ENCODE assay signal across 10 cellular contexts in genomic region chr17:80262291-80262690, GRCh38. TPM values are rescaled to one million over a fixed set of nuclear protein-coding genes. Genes with fewer than 3 reads are reported as not detected.
DNase-seq lines count a peak whose midpoint lies in the region; ATAC-seq, FAIRE-seq and TF ChIP-seq lines count a peak whose summit lies in the region.
"Had no signal": no experiment of that assay in that cellular context is flagged by ENCODE, and none has a peak within 500 bp of the region (broad histone marks: within the 10 kb centered on the region; RNA-seq: fewer than 3 reads in every experiment).

No MANE protein-coding gene starts in this region.

- peak overlapping the region; percentile 88 to 98 (median 93) for H3K4me3 Mint-ChIP-seq in CD4-positive, alpha-beta memory T cell

- no peak overlapping the region for H4K8ac ChIP-seq in H1 (ENCODE audit: extremely low read depth, insufficient read depth, low read length)

- no peak overlapping the region; a peak in 1 of 7 replicates for H3K9ac ChIP-seq in H1 (replicated peaks in 1 of 4; ENCODE audit: extremely low read depth in 1 of 4, low read depth in 3 of 4, low read length in 3 of 4)

- H2BK12ac ChIP-seq in H1 (ENCODE audit: low read depth, low read length) = peak overlapping the region; percentile 63

- peaks cover 68% of the 10 kb centered on the region for H3K4me1 ChIP-seq in CD4-positive, alpha-beta memory T cell (ENCODE audit: insufficient read depth, low read length)
- H3K4me1 ChIP-seq in H1 (replicated peaks in 1 of 4; ENCODE audit: control insufficient read depth in 3 of 4, insufficient read depth in 4 of 4, low read length in 3 of 4) (peaks cover 14 to 28% (median 21%) of the 10 kb centered on the region in 4 experiments), osteoblast (ENCODE audit: insufficient read depth, low read length) (peaks cover 29% of the 10 kb centered on the region)

- H3K4me2 ChIP-seq in H1 (ENCODE audit: insufficient read depth in 1 of 2, low read depth in 2 of 2, low read length in 2 of 2) (peak overlapping the region; percentile 67 to 80), osteoblast (ENCODE audit: insufficient read depth, low read length) (peak overlapping the region; percentile 85)

- CTCF ChIA-PET in CD4-positive, alpha-beta memory T cell (lab: Charles Lee; ENCODE audit: partially characterized antibody) = interaction anchor here (5.9 kb wide), 1 partner anchor 66 kb away, joined by 22 read pairs; no protein-coding TSS in a partner anchor
- CTCF ChIA-PET in H1 (lab: Charles Lee; ENCODE audit: partially characterized antibody) = interaction anchor here (0.9 to 1.6 kb wide), 4 partner anchors 8 to 119 kb away, joined by 3 to 6 read pairs (median 4); no protein-coding TSS in a partner anchor

- H3K27me3 Mint-ChIP-seq in CD4-positive, alpha-beta memory T cell = no peaks in the 10 kb centered on the region

- no peak overlapping the region for H3K14ac ChIP-seq in H1 (ENCODE audit: insufficient read length)

- peaks cover 0 to 2% (median 0%) of the 10 kb centered on the region in 8 donors for H3K9me3 Mint-ChIP-seq in CD4-positive, alpha-beta memory T cell

- POLR2A ChIA-PET in CD4-positive, alpha-beta memory T cell (lab: Charles Lee; ENCODE audit: partially characterized antibody) = interaction anchor here (1.1 to 7.9 kb wide), 7 partner anchors 9 to 116 kb away, joined by 3 to 71 read pairs (median 9); partner anchors contain the start of genes SGSH and SLC26A11
- POLR2A ChIA-PET in H1 (lab: Charles Lee; ENCODE audit: partially characterized antibody) = interaction anchor here (0.7 to 4.9 kb wide), 7 partner anchors 10 to 161 kb away, joined by 3 to 63 read pairs (median 6); partner anchors contain the start of gene GAA

- H3K36me3 ChIP-seq in CD4-positive, alpha-beta memory T cell (ENCODE audit: insufficient read depth, low read length) = peaks cover 6% of the 10 kb centered on the region
- peaks cover 0 to 4% (median 2%) of the 10 kb centered on the region in 4 experiments; a peak in 3 of 8 replicates for H3K36me3 ChIP-seq in H1 (ENCODE audit: control insufficient read depth in 2 of 4, insufficient read depth in 4 of 4, low read length in 3 of 4)
- H3K36me3 ChIP-seq in osteoblast (ENCODE audit: insufficient read depth, low read length) = peaks cover 16% of the 10 kb centered on the region

- peak overlapping the region; percentile 81 for H3K56ac ChIP-seq in H1 (replicated peaks; ENCODE audit: insufficient read length, low read depth, low read length)

- H3K27ac ChIP-seq in CD4-positive, alpha-beta memory T cell (ENCODE audit: low read depth, low read length) = peak overlapping the region; percentile 67
- no peak overlapping the region for H3K27ac ChIP-seq in H1 (ENCODE audit: low read depth, low read length)
- H3K27ac ChIP-seq in osteoblast (ENCODE audit: low read depth, low read length) = peak overlapping the region; percentile 68

- peak overlapping the region; percentile 78; the same call in 1 of the 2 replicates for H3K18ac ChIP-seq in H1 (ENCODE audit: extremely low read depth, low read length)

- H4K91ac ChIP-seq in H1 (replicated peaks; ENCODE audit: insufficient read length, low read length) = peak overlapping the region; percentile 99

- no peaks in the 10 kb centered on the region; the same call in 1 of the 2 replicates for H3K23me2 ChIP-seq in H1 (ENCODE audit: low read depth, low read length)

- H2BK20ac ChIP-seq in H1 (ENCODE audit: low read length) = peak overlapping the region; percentile 92; the same call in 1 of the 2 replicates

- TF ChIP-seq CTCF in H1 (IDR thresholded peaks at IDR 0.05; ENCODE audit: control extremely low read depth in 1 of 3, insufficient read depth in 1 of 3, low read depth in 1 of 3, low read length in 3 of 3) (no peak), osteoblast (IDR thresholded peaks at IDR 0.05; ENCODE audit: extremely low read depth, low read depth, low read length) (no peak)

- H3K27ac Mint-ChIP-seq in CD4-positive, alpha-beta memory T cell = peak overlapping the region; percentile 93 to 98 (median 96)

- no peak for FAIRE-seq in H1 (lab: Jason Lieb, UNC)
- FAIRE-seq: endometrium had no signal

- peak overlapping the region; percentile 96 for H2AK5ac ChIP-seq in H1 (ENCODE audit: low read depth, low read length)

- no peak overlapping the region for H3K23ac ChIP-seq in H1 (ENCODE audit: insufficient read length)

- H2BK120ac ChIP-seq in H1 (replicated peaks; ENCODE audit: low read depth, low read length) = peak overlapping the region; percentile 87

- ATAC-seq in HG02973 (IDR thresholded peaks at IDR 0.05; ENCODE audit: unreplicated experiment) = no peak

- H3K79me1 ChIP-seq in H1 (ENCODE audit: low read depth, low read length) = 0 out of 2 replicates have a peak, but pooled peaks cover 3% of the 10 kb centered on the region

- no peak for TF ChIP-seq RAD21 in H1 (IDR thresholded peaks at IDR 0.05 in 1 of 2, conservative IDR thresholded peaks at IDR 0.05 in 1 of 2; ENCODE audit: low read depth in 2 of 2, low read length in 2 of 2)

- DNase-seq in CD4-positive, alpha-beta memory T cell = no peak
- DNase-seq in NCI-H2196 treated with DMSO at 0.1 percent for 48 hours (lab: John Stamatoyannopoulos, UW; ENCODE audit: unreplicated experiment) = peak; percentile 25
- DNase-seq in H1 (ENCODE audit: low read depth in 1 of 2, low spot score in 2 of 2) = no peak
- DNase-seq in osteoblast (ENCODE audit: insufficient read length, low spot score, missing footprints) = peak; percentile 85
- DNase-seq in hippocampal formation (lab: John Stamatoyannopoulos, UW) = no peak
- no peak for DNase-seq in GM19240 (ENCODE audit: insufficient read length, low spot score)
- DNase-seq in activated CD4-positive, CD25-positive, alpha-beta regulatory T cell (lab: John Stamatoyannopoulos, UW) = no peak
- DNase-seq: NCI-H446 treated with DMSO at 0.1 percent for 48 hours had no signal

- H3K4me3 ChIP-seq in CD4-positive, alpha-beta memory T cell (ENCODE audit: low read length in 2 of 2) = peak overlapping the region; percentile 64 to 92
- H3K4me3 ChIP-seq in H1 (ENCODE audit: extremely low read depth in 1 of 4, insufficient read depth in 2 of 4, low read depth in 3 of 4, low read length in 4 of 4) = peak overlapping the region in 2 of 4 experiments; percentile 78 to 90; a peak in 3 of 8 replicates
- H3K4me3 ChIP-seq in osteoblast (ENCODE audit: insufficient read depth, low read length) = peak overlapping the region; percentile 94

- H3K4ac ChIP-seq in H1 (replicated peaks; ENCODE audit: insufficient read length, low read depth, low read length) = peak overlapping the region; percentile 99

- no peaks in the 10 kb centered on the region for H3K27me3 ChIP-seq in CD4-positive, alpha-beta memory T cell (ENCODE audit: insufficient read depth, low read length)
- H3K27me3 ChIP-seq in H1 (replicated peaks in 1 of 4; ENCODE audit: control insufficient read depth in 3 of 4, extremely low read depth in 1 of 4, insufficient read depth in 3 of 4, low read length in 3 of 4) = no peaks in the 10 kb centered on the region
- H3K27me3 ChIP-seq in osteoblast (ENCODE audit: insufficient read depth, low read length) = no peaks in the 10 kb centered on the region

- 83% methylated on average over 3 of the region's 3 CpGs; no CpG with 5 or more reads in 1 of the 2 experiments for WGBS in H1 (ENCODE audit: extremely low coverage in 1 of 2, insufficient coverage in 1 of 2, insufficient read length in 1 of 2, insufficient replicate concordance in 2 of 2, low coverage in 1 of 2, low lambda C conversion rate in 2 of 2, missing lambda C conversion rate in 1 of 2), 2 experiments

- peaks cover 37 to 77% (median 42%) of the 10 kb centered on the region in 4 donors for H3K4me1 Mint-ChIP-seq in CD4-positive, alpha-beta memory T cell

- intact Hi-C loops in CD4-positive, alpha-beta memory T cell (cut with micrococcal nuclease) = no loop called here

- TF ChIP-seq POLR2A in H1 (IDR thresholded peaks at IDR 0.05; ENCODE audit: control extremely low read depth in 1 of 2, low read depth in 2 of 2, low read length in 2 of 2) = no peak

- peaks cover 7 to 29% of the 10 kb centered on the region in 2 donors for H3K36me3 Mint-ChIP-seq in CD4-positive, alpha-beta memory T cell

- H2BK5ac ChIP-seq in H1 (ENCODE audit: low read depth, low read length) = peak overlapping the region; percentile 96

- H4K5ac ChIP-seq in H1 (ENCODE audit: insufficient read length, low read depth, low read length) = no peak overlapping the region

- TF ChIP-seq EP300 in H1 (IDR thresholded peaks at IDR 0.05; ENCODE audit: borderline replicate concordance in 1 of 2, low read depth in 2 of 2, low read length in 2 of 2) = no peak

- H2BK15ac ChIP-seq in H1 (ENCODE audit: low read length) = no peak overlapping the region

- H4K20me1 ChIP-seq in H1 (replicated peaks in 1 of 2; ENCODE audit: control insufficient read depth in 1 of 2, insufficient read depth in 2 of 2, low read length in 2 of 2) (peaks cover 0 to 1% of the 10 kb centered on the region in 2 experiments), osteoblast (ENCODE audit: insufficient read depth, low read length) (peaks cover 4% of the 10 kb centered on the region)

- H3K79me2 ChIP-seq in H1 (ENCODE audit: control insufficient read depth in 1 of 2, insufficient read depth in 2 of 2, low read length in 2 of 2) (peaks cover 0 to 10% of the 10 kb centered on the region in 2 experiments; a peak in 2 of 4 replicates), osteoblast (ENCODE audit: insufficient read depth, low read length) (peaks cover 43% of the 10 kb centered on the region)

- H3K9me3 ChIP-seq in CD4-positive, alpha-beta memory T cell (ENCODE audit: control insufficient read depth in 1 of 2, low read length in 2 of 2) = no peaks in the 10 kb centered on the region
- no peaks in the 10 kb centered on the region for H3K9me3 ChIP-seq in H1 (ENCODE audit: insufficient read depth in 2 of 2, low read depth in 1 of 2, low read length in 1 of 2)
- no peaks in the 10 kb centered on the region for H3K9me3 ChIP-seq in osteoblast (ENCODE audit: low read depth, low read length)

- H2AFZ ChIP-seq in H1 (ENCODE audit: low read length) (no peak overlapping the region), osteoblast (ENCODE audit: low read length) (no peak overlapping the region)

RNA-seq across cellular contexts. Expression of gene RNF213, which starts 1.6 kb away (rescaled TPM):
- total RNA-seq in CD4-positive, alpha-beta memory T cell = 100 to 1,000 TPM; 367 to 399 TPM
- 10 to 100 TPM; 11.2 to 67.9 TPM for polyA plus RNA-seq in CD4-positive, alpha-beta memory T cell
- 62.1 and 62.8 TPM in 2 replicates for total RNA-seq in H1 (2021; fragmentation: NEBNext Ultra II Directional; extraction: Animal tissue kit (Norgen Biotek cat#: 25700))
- 30.4 and 33.8 TPM in 2 replicates for polyA plus RNA-seq in H1 (2011; rRNA removed)
- polyA plus RNA-seq in H1 (2011; cell fraction: cytosol; rRNA removed) = 29.3 TPM
- polyA plus RNA-seq in H1 (2011; cell fraction: nucleus; rRNA removed) = 278 TPM
- 41.4 to 55.4 TPM (median 46.9 TPM) in 4 replicates for polyA plus RNA-seq in H1 (2012, experiment 1 of 2)
- 4.1 TPM for polyA plus RNA-seq in H1 (2012, experiment 2 of 2)
- polyA plus RNA-seq in H1 (2013, experiment 1 of 2) = 26.5 TPM
- polyA plus RNA-seq in H1 (2013, experiment 2 of 2) = 21.3 TPM
- polyA minus RNA-seq in H1 (2011; rRNA and poly(A)+ RNA removed) = 118 and 169 TPM in 2 replicates
- 76.0 TPM for polyA minus RNA-seq in H1 (2011; cell fraction: cytosol; rRNA and poly(A)+ RNA removed)
- 166 TPM for polyA minus RNA-seq in H1 (2011; cell fraction: nucleus; rRNA and poly(A)+ RNA removed)
- 134 and 143 TPM in 2 replicates for total RNA-seq in osteoblast

RNA-seq across cellular contexts. Expression of gene SLC26A11, which starts 42.1 kb away (rescaled TPM):
- total RNA-seq in CD4-positive, alpha-beta memory T cell = 100 to 1,000 TPM; 121 to 126 TPM
- 10 to 100 TPM in 1 of 2 donors, 1 to 10 TPM in 1; 6.3 to 10.6 TPM for polyA plus RNA-seq in CD4-positive, alpha-beta memory T cell
- 15.5 and 18.2 TPM in 2 replicates for total RNA-seq in H1 (2021; fragmentation: NEBNext Ultra II Directional; extraction: Animal tissue kit (Norgen Biotek cat#: 25700))
- 25.9 and 36.4 TPM in 2 replicates for polyA plus RNA-seq in H1 (2011; rRNA removed)
- 17.5 TPM for polyA plus RNA-seq in H1 (2011; cell fraction: cytosol; rRNA removed)
- 102 TPM for polyA plus RNA-seq in H1 (2011; cell fraction: nucleus; rRNA removed)
- polyA plus RNA-seq in H1 (2012, experiment 1 of 2) = 15.1 to 18.1 TPM (median 17.1 TPM) in 4 replicates
- 14.0 TPM for polyA plus RNA-seq in H1 (2012, experiment 2 of 2)
- polyA plus RNA-seq in H1 (2013, experiment 1 of 2) = 17.1 TPM
- polyA plus RNA-seq in H1 (2013, experiment 2 of 2) = 15.3 TPM
- 11.4 and 14.1 TPM in 2 replicates for polyA minus RNA-seq in H1 (2011; rRNA and poly(A)+ RNA removed)
- 6.9 TPM for polyA minus RNA-seq in H1 (2011; cell fraction: cytosol; rRNA and poly(A)+ RNA removed)
- 34.6 TPM for polyA minus RNA-seq in H1 (2011; cell fraction: nucleus; rRNA and poly(A)+ RNA removed)
- 12.7 and 17.4 TPM in 2 replicates for total RNA-seq in osteoblast

RNA-seq across cellular contexts. Expression of gene SGSH, which starts 42.2 kb away (rescaled TPM):
- 100 to 1,000 TPM; 189 to 198 TPM for total RNA-seq in CD4-positive, alpha-beta memory T cell
- 10 to 100 TPM; 37.8 to 58.6 TPM for polyA plus RNA-seq in CD4-positive, alpha-beta memory T cell
- 15.6 and 19.6 TPM in 2 replicates for total RNA-seq in H1 (2021; fragmentation: NEBNext Ultra II Directional; extraction: Animal tissue kit (Norgen Biotek cat#: 25700))
- polyA plus RNA-seq in H1 (2011; rRNA removed) = 18.0 and 39.2 TPM in 2 replicates
- polyA plus RNA-seq in H1 (2011; cell fraction: cytosol; rRNA removed) = 15.0 TPM
- 67.1 TPM for polyA plus RNA-seq in H1 (2011; cell fraction: nucleus; rRNA removed)
- 12.4 to 20.3 TPM (median 15.5 TPM) in 4 replicates for polyA plus RNA-seq in H1 (2012, experiment 1 of 2)
- polyA plus RNA-seq in H1 (2012, experiment 2 of 2) = 9.4 TPM
- 15.4 TPM for polyA plus RNA-seq in H1 (2013, experiment 1 of 2)
- 14.5 TPM for polyA plus RNA-seq in H1 (2013, experiment 2 of 2)
- polyA minus RNA-seq in H1 (2011; rRNA and poly(A)+ RNA removed) = 7.3 and 12.8 TPM in 2 replicates
- polyA minus RNA-seq in H1 (2011; cell fraction: cytosol; rRNA and poly(A)+ RNA removed) = 10.8 TPM
- 22.3 TPM for polyA minus RNA-seq in H1 (2011; cell fraction: nucleus; rRNA and poly(A)+ RNA removed)
- total RNA-seq in osteoblast = 15.9 and 19.4 TPM in 2 replicates

Comparison
In these comparisons a context has a peak if more than half of its experiments do, and no peak if none do; other contexts are left out.
1. DNase-seq: peak in NCI-H2196 treated with DMSO at 0.1 percent for 48 hours (single experiment) and osteoblast (single experiment); none in CD4-positive, alpha-beta memory T cell (0 of 5), H1 (0 of 2), hippocampal formation (0 of 2), GM19240 (single experiment) and activated CD4-positive, CD25-positive, alpha-beta regulatory T cell (0 of 4).